ENCODE assay signal across 10 cellular contexts in genomic region chr3:119258915-119259314, GRCh38. TPM values are rescaled to one million over a fixed set of nuclear protein-coding genes. Genes with fewer than 3 reads are reported as not detected.
DNase-seq lines count a peak whose midpoint lies in the region; ATAC-seq and TF ChIP-seq lines count a peak whose summit lies in the region.
"Had no signal": no experiment of that assay in that cellular context is flagged by ENCODE, and none has a peak within 500 bp of the region (broad histone marks: within the 10 kb centered on the region; RNA-seq: fewer than 3 reads in every experiment).

No MANE protein-coding gene starts in this region.

- H3K27ac ChIP-seq in smooth muscle cell (ENCODE audit: low read depth) (no peak overlapping the region), caudate nucleus (ENCODE audit: low read depth, low read length) (no peak overlapping the region)

- H2AFZ ChIP-seq in smooth muscle cell (ENCODE audit: low read depth) = peak overlapping the region; percentile 55

- no peaks in the 10 kb centered on the region for H3K4me1 ChIP-seq in smooth muscle cell (ENCODE audit: low read depth)

- H3K79me2 ChIP-seq in smooth muscle cell (ENCODE audit: low read depth) = no peaks in the 10 kb centered on the region

- H3K4me3 ChIP-seq in smooth muscle cell = no peak overlapping the region

- DNase-seq in SIG-M5 (lab: John Stamatoyannopoulos, UW) (peak; percentile 28), smooth muscle cell (lab: John Stamatoyannopoulos, UW; ENCODE audit: unreplicated experiment) (no peak), GOT3 (lab: John Stamatoyannopoulos, UW) (no peak), HuH-7.5 (ENCODE audit: low spot score) (no peak), caudate nucleus (lab: John Stamatoyannopoulos, UW) (no peak)
- no peak for DNase-seq in activated CD8-positive, alpha-beta memory T cell treated with anti-CD3 and anti-CD28 coated beads for 24 hours
- DNase-seq: activated effector memory CD4-positive, alpha-beta T cell treated with anti-CD3 and anti-CD28 coated beads, Interleukin-2, amount 50 U/mL, for 16 hours; H9 had no signal

- ATAC-seq in GM19372 (IDR thresholded peaks at IDR 0.05; ENCODE audit: low read depth, unreplicated experiment) (peak; percentile 73), HG03025 (IDR thresholded peaks at IDR 0.05; ENCODE audit: low FRiP score, unreplicated experiment) (peak; percentile 96)

- H3K9ac ChIP-seq in smooth muscle cell (ENCODE audit: low read depth) = no peak overlapping the region

- no peak for TF ChIP-seq CTCF in smooth muscle cell (IDR thresholded peaks at IDR 0.05; ENCODE audit: borderline replicate concordance, insufficient read depth, poor library complexity, severe bottlenecking)

- no peaks in the 10 kb centered on the region for H4K20me1 ChIP-seq in smooth muscle cell (ENCODE audit: low read depth)

- H3K27me3 ChIP-seq in smooth muscle cell (ENCODE audit: low read depth) = no peaks in the 10 kb centered on the region

- 42% methylated on average over 1 of the region's 1 CpG for WGBS in smooth muscle cell (ENCODE audit: low lambda C conversion rate)

- no peaks in the 10 kb centered on the region for H3F3A ChIP-seq in smooth muscle cell (ENCODE audit: low read depth)

- H3K4me2 ChIP-seq in smooth muscle cell = no peak overlapping the region

- H3K36me3 ChIP-seq in smooth muscle cell (ENCODE audit: low read depth) = no peaks in the 10 kb centered on the region

- H3K9me3 ChIP-seq in smooth muscle cell (replicated peaks; ENCODE audit: low read depth) = no peaks in the 10 kb centered on the region

RNA-seq across cellular contexts. Expression of gene B4GALT4, which starts 18.2 kb away (rescaled TPM):
- total RNA-seq in smooth muscle cell = 33.5 and 37.3 TPM in 2 replicates
- 28.8 and 36.8 TPM in 2 replicates for polyA plus RNA-seq in smooth muscle cell

RNA-seq across cellular contexts. Expression of gene ARHGAP31, which starts 35.3 kb away (rescaled TPM):
- 10.9 and 15.4 TPM in 2 replicates for total RNA-seq in smooth muscle cell
- polyA plus RNA-seq in smooth muscle cell = 5.6 and 6.1 TPM in 2 replicates
